In the genomic region with DNA sequence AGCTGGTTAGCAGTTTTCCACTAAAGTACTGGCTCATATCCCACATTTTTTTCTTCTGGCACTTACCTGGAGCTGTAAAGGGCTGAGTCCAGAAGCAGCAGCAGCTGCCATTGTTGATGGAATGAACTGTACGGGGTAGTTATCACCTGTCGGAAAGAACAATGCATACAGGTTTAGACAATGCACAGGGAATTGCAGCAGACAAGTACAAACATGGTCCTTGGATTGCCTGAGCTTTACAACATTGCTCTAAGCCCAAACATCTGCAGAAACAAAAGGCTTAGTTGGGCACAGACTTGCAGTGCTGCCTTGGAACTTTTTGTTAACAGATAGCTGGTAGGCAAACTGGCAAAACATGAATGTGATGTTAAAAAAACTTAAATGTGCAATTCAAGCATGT, we compare ENCODE assay signal across 16 cellular contexts.
DNase-seq lines count a peak whose midpoint lies in the region; ATAC-seq, FAIRE-seq and TF ChIP-seq lines count a peak whose summit lies in the region.
"Had no signal": no experiment of that assay in that cellular context is flagged by ENCODE, and none has a peak within 500 bp of the region (broad histone marks: within the 10 kb centered on the region; RNA-seq: fewer than 3 reads in every experiment).

No MANE protein-coding gene starts in this region.

- no peaks in the 10 kb centered on the region for H3K9me3 ChIP-seq in A549
- no peaks in the 10 kb centered on the region for H3K9me3 ChIP-seq in colonic mucosa

- TF ChIP-seq CTCF in A549 (IDR thresholded peaks at IDR 0.05) (no peak), colonic mucosa (IDR thresholded peaks at IDR 0.05) (no peak)

- ATAC-seq in A549: no peak
- ATAC-seq in GM21360 (IDR thresholded peaks at IDR 0.05; ENCODE audit: unreplicated experiment): no peak
- no peak for ATAC-seq in HG02973 (IDR thresholded peaks at IDR 0.05; ENCODE audit: unreplicated experiment)
- ATAC-seq in HG03439 (IDR thresholded peaks at IDR 0.05; ENCODE audit: unreplicated experiment): no peak
- no peak for ATAC-seq in GM21381 (IDR thresholded peaks at IDR 0.05; ENCODE audit: unreplicated experiment)
- ATAC-seq: CD8-positive, alpha-beta T cell; effector memory CD8-positive, alpha-beta T cell; SK-N-SH treated with all-trans-retinoic acid at 6 μM for 48 hours; stimulated activated naive CD8-positive, alpha-beta T cell treated with anti-CD3 and anti-CD28 coated beads, Interleukin-15, Interleukin-2, amounts not matched to agents 100 U/mL and 50 U/mL, for 24 hours had no signal

- intact Hi-C loops in colonic mucosa (cut with DNase I): no loop called here

- FAIRE-seq in A549 (lab: Jason Lieb, UNC): peak; percentile 7
- FAIRE-seq: GM18507 had no signal

- POLR2A ChIA-PET in A549 (lab: Yijun Ruan, JAX): no interaction called here

- WGBS in A549 (ENCODE audit: missing lambda C conversion rate): 92% methylated on average over 2 of the region's 2 CpGs

- no peak for TF ChIP-seq RAD21 in A549 (conservative IDR thresholded peaks at IDR 0.05 in 1 of 2, IDR thresholded peaks at IDR 0.05 in 1 of 2)

- no peak for TF ChIP-seq POLR2A in A549 (IDR thresholded peaks at IDR 0.05; ENCODE audit: low read length)

- H3K27me3 ChIP-seq in colonic mucosa: no peaks in the 10 kb centered on the region
- H3K27me3 ChIP-seq: brain microvascular endothelial cell had no signal

- no peak overlapping the region for H3K9ac ChIP-seq in colonic mucosa (ENCODE audit: low read depth in 2 of 2, low read length in 2 of 2)

- CTCF ChIA-PET in A549 (lab: Yijun Ruan, JAX): no interaction called here

- H3K27ac ChIP-seq in A549 (no peak overlapping the region), colonic mucosa (no peak overlapping the region)
- H3K27ac ChIP-seq: brain microvascular endothelial cell had no signal

- H3K36me3 ChIP-seq in colonic mucosa: no peaks in the 10 kb centered on the region
- H3K36me3 ChIP-seq: brain microvascular endothelial cell had no signal

- H3K4me1 ChIP-seq in A549 (peaks cover 14% of the 10 kb centered on the region; the same call in 2 of the 3 replicates), colonic mucosa (no peaks in the 10 kb centered on the region)

- DNase-seq in A549 (ENCODE audit: low read depth in 1 of 2, low spot score in 1 of 2): no peak
- DNase-seq in NCI-H1105 treated with DMSO at 0.1 percent for 48 hours (lab: John Stamatoyannopoulos, UW): peak; percentile 100
- peak; percentile 67 for DNase-seq in NCI-H510A (lab: John Stamatoyannopoulos, UW)
- DNase-seq in colonic mucosa: peak; percentile 37
- DNase-seq: activated naive CD4-positive, alpha-beta T cell; brain microvascular endothelial cell; CD8-positive, alpha-beta T cell; effector memory CD8-positive, alpha-beta T cell; foreskin melanocyte; stimulated activated naive CD8-positive, alpha-beta T cell treated with anti-CD3 and anti-CD28 coated beads, Interleukin-15, Interleukin-2, amounts not matched to agents 100 U/mL and 50 U/mL, for 24 hours had no signal

- H3K4me2 ChIP-seq in A549: no peak overlapping the region

- TF ChIP-seq EP300 in A549 (IDR thresholded peaks at IDR 0.05): no peak

- H3K4me3 ChIP-seq in A549 (no peak overlapping the region), colonic mucosa (no peak overlapping the region)

TF ChIP-seq in A549, 52 proteins besides CTCF, POLR2A, EP300 and RAD21:
- no peak for TF ChIP-seq HOXA7 (CRISPR knock-in tag; IDR thresholded peaks at IDR 0.05)
- no peak for TF ChIP-seq RNF2 (IDR thresholded peaks at IDR 0.05; ENCODE audit: borderline replicate concordance, low read depth)
TF ChIP-seq in A549: peak in this region for 0.

Comparison
In these comparisons a context has a peak if more than half of its experiments do, and no peak if none do; other contexts are left out.
1. DNase-seq: peak in NCI-H1105 treated with DMSO at 0.1 percent for 48 hours (single experiment), NCI-H510A (single experiment) and colonic mucosa (single experiment); none in A549 (0 of 2).